In the genomic region with DNA sequence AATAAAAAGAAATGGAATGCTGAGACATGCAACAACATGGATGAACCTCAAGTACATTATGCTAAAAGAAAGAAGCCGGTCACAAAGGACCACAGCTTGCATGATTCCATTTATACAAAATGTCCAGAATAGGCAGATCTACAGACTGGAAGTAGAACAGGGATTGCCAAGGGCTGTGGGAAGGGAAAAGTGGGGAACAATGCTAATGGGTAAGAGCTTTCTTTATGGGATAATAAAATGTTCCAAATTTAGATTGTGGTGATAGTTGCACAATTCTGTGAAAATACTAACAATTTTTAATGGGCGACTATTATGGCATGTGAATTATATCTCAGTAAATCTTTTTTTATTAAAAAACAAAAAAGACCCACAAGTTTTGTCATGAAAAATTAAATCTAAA, we compare ENCODE assay signal across 31 cellular contexts.
"Had no signal": no experiment of that assay in that cellular context is flagged by ENCODE, and none has a peak within 500 bp of the region (broad histone marks: within the 10 kb centered on the region; RNA-seq: fewer than 3 reads in every experiment).

No MANE protein-coding gene starts in this region.

- H3K9me3 Mint-ChIP-seq: activated CD4-positive, alpha-beta memory T cell treated with anti-CD3 and anti-CD28 coated beads, Interleukin-2, amount 10 ng/mL, durations not matched to agents 7 days and 5 days; activated naive CD4-positive, alpha-beta T cell treated with anti-CD3 and anti-CD28 coated beads, Interleukin-2, amount 10 ng/mL, durations not matched to agents 7 days and 5 days; activated naive CD8-positive, alpha-beta T cell treated with anti-CD3 and anti-CD28 coated beads, Interleukin-2, amount 50 U/mL, for 24 hours; brain; central memory CD8-positive, alpha-beta T cell had no signal

- H3K4me1 Mint-ChIP-seq: activated naive CD4-positive, alpha-beta T cell treated with anti-CD3 and anti-CD28 coated beads, Interleukin-2, amount 10 ng/mL, durations not matched to agents 7 days and 5 days; central memory CD8-positive, alpha-beta T cell had no signal

- H3K36me3 Mint-ChIP-seq: activated CD8-positive, alpha-beta memory T cell treated with anti-CD3 and anti-CD28 coated beads, Interleukin-2, amount 10 ng/mL, durations not matched to agents 7 days and 5 days; activated naive CD4-positive, alpha-beta T cell treated with anti-CD3 and anti-CD28 coated beads, Interleukin-2, amount 10 ng/mL, durations not matched to agents 7 days and 5 days; activated naive CD8-positive, alpha-beta T cell; brain had no signal

- ATAC-seq: activated CD8-positive, alpha-beta memory T cell treated with anti-CD3 and anti-CD28 coated beads, Interleukin-2, amount 10 ng/mL, durations not matched to agents 7 days and 5 days; activated naive CD8-positive, alpha-beta T cell treated with anti-CD3 and anti-CD28 coated beads, Interleukin-2, amount 50 U/mL, for 24 hours had no signal

- H3K36me3 ChIP-seq: MG63, SJCRH30, WERI-Rb-1 had no signal

- H3K27ac ChIP-seq: PC-9, SJCRH30, SK-N-MC, WERI-Rb-1 had no signal

- H3K27ac Mint-ChIP-seq: activated CD4-positive, alpha-beta memory T cell treated with anti-CD3 and anti-CD28 coated beads, Interleukin-2, amount 10 ng/mL, durations not matched to agents 7 days and 5 days; activated CD8-positive, alpha-beta memory T cell treated with anti-CD3 and anti-CD28 coated beads, Interleukin-2, amount 10 ng/mL, durations not matched to agents 7 days and 5 days; activated naive CD4-positive, alpha-beta T cell treated with anti-CD3 and anti-CD28 coated beads, Interleukin-2, amount 10 ng/mL, durations not matched to agents 7 days and 5 days; activated naive CD8-positive, alpha-beta T cell; activated naive CD8-positive, alpha-beta T cell treated with anti-CD3 and anti-CD28 coated beads, Interleukin-2, amount 50 U/mL, for 24 hours; brain had no signal

- H3K4me1 ChIP-seq: SJCRH30 had no signal

- H3K4me3 Mint-ChIP-seq: activated CD4-positive, alpha-beta memory T cell treated with anti-CD3 and anti-CD28 coated beads, Interleukin-2, amount 10 ng/mL, durations not matched to agents 7 days and 5 days; activated CD8-positive, alpha-beta memory T cell treated with anti-CD3 and anti-CD28 coated beads, Interleukin-2, amount 10 ng/mL, durations not matched to agents 7 days and 5 days; activated naive CD4-positive, alpha-beta T cell treated with anti-CD3 and anti-CD28 coated beads, Interleukin-2, amount 10 ng/mL, durations not matched to agents 7 days and 5 days; activated naive CD8-positive, alpha-beta T cell; activated naive CD8-positive, alpha-beta T cell treated with anti-CD3 and anti-CD28 coated beads, Interleukin-2, amount 50 U/mL, for 24 hours; brain; central memory CD8-positive, alpha-beta T cell had no signal

- H3K4me3 ChIP-seq: MG63, PC-9, SJCRH30, SK-N-MC had no signal

- H3K4me2 ChIP-seq: PC-9 had no signal

- DNase-seq: activated CD4-positive, alpha-beta memory T cell treated with anti-CD3 and anti-CD28 coated beads, Interleukin-2, amount 10 ng/mL, durations not matched to agents 7 days and 5 days; activated CD4-positive, alpha-beta T cell treated with anti-CD3 and anti-CD28 coated beads for 1 hour; activated CD4-positive, alpha-beta T cell treated with anti-CD3 and anti-CD28 coated beads for 48 hours; activated CD4-positive, CD25-positive, alpha-beta regulatory T cell; activated CD8-positive, alpha-beta memory T cell treated with anti-CD3 and anti-CD28 coated beads for 24 hours; activated CD8-positive, alpha-beta memory T cell treated with anti-CD3 and anti-CD28 coated beads, Interleukin-2, amount 10 ng/mL, durations not matched to agents 7 days and 5 days; activated CD8-positive, alpha-beta memory T cell treated with anti-CD3 and anti-CD28 coated beads, Interleukin-2, amount 50 U/mL, for 48 hours; activated effector memory CD4-positive, alpha-beta T cell treated with Interleukin-2 at 50 U/mL for 16 hours; activated naive CD4-positive, alpha-beta T cell treated with anti-CD3 and anti-CD28 coated beads, Interleukin-2, amount 10 ng/mL, durations not matched to agents 7 days and 5 days; activated naive CD8-positive, alpha-beta T cell treated with anti-CD3 and anti-CD28 coated beads, Interleukin-2, amount 50 U/mL, for 24 hours; activated T-cell treated with anti-CD3 and anti-CD28 coated beads, Interleukin-2, amount 50 U/mL, for 48 hours; anterior cingulate cortex; Kasumi-1; MG63; NCI-H1048; NCI-H1105 treated with DMSO at 0.1 percent for 48 hours; NCI-H1436; NCI-H1694; NCI-H1930; NCI-H2081 treated with DMSO at 0.1 percent for 48 hours; NCI-H345; NCI-H524 treated with DMSO at 0.1 percent for 48 hours; PC-9; SHP77; SJCRH30; T1000; WERI-Rb-1 had no signal

- H3K9me3 ChIP-seq: MG63, SJCRH30 had no signal

- H2AFZ ChIP-seq: PC-9 had no signal

- H3K27me3 ChIP-seq: MG63, SJCRH30 had no signal

- H3K27me3 Mint-ChIP-seq: activated naive CD4-positive, alpha-beta T cell treated with anti-CD3 and anti-CD28 coated beads, Interleukin-2, amount 10 ng/mL, durations not matched to agents 7 days and 5 days; central memory CD8-positive, alpha-beta T cell had no signal
